In genomic region chr6:89847513-89847912, GRCh38 we compare ENCODE assay signal across 4 cellular contexts. TPM values are rescaled to one million over a fixed set of nuclear protein-coding genes. Genes with fewer than 3 reads are reported as not detected.
"Had no signal": no experiment of that assay in that cellular context is flagged by ENCODE, and none has a peak within 500 bp of the region (broad histone marks: within the 10 kb centered on the region; RNA-seq: fewer than 3 reads in every experiment).

No MANE protein-coding gene starts in this region.

RNA-seq across cellular contexts. Expression of gene GJA10, which starts 46.8 kb away (rescaled TPM):
- total RNA-seq: LHCN-M2, M059J, MCF 10A, NCI-H460 had no signal
